In genomic region chr15:51484781-51485180, GRCh38 we compare ENCODE assay signal across 22 cellular contexts.
"Had no signal": no experiment of that assay in that cellular context is flagged by ENCODE, and none has a peak within 500 bp of the region (broad histone marks: within the 10 kb centered on the region; RNA-seq: fewer than 3 reads in every experiment).

No MANE protein-coding gene starts in this region.

- H3K4me3 ChIP-seq: esophagus squamous epithelium, gastrocnemius medialis, left ventricle myocardium inferior, mucosa of descending colon, sigmoid colon, stomach, thyroid gland, upper lobe of right lung had no signal

- H3K9me3 ChIP-seq: gastrocnemius medialis, thyroid gland had no signal

- ATAC-seq: activated CD8-positive, alpha-beta T cell treated with anti-CD3 and anti-CD28 coated beads for 36 hours; activated T-cell treated with anti-CD3 and anti-CD28 coated beads, Interleukin-2, amount 50 U/mL, for 4 hours; activated T-helper 17 cell treated with anti-CD3 and anti-CD28 coated beads, Interleukin-2, amount 50 U/mL, for 72 hours; gastrocnemius medialis; mucosa of descending colon; stimulated activated memory B cell treated with anti-CD40 and anti-IgM and Interleukin-4, amounts not matched to agents 10 μg/mL and 1 μg/mL and 100 μg/mL, for 72 hours had no signal

- H3K4me1 ChIP-seq: esophagus squamous epithelium, gastrocnemius medialis, left ventricle myocardium inferior, sigmoid colon, stomach, thyroid gland, upper lobe of right lung had no signal

- FAIRE-seq: small intestine had no signal

- DNase-seq: activated B cell treated with CpG ODN at 0.5 μM for 24 hours; activated CD4-positive, alpha-beta T cell treated with anti-CD3 and anti-CD28 coated beads, Interleukin-2, amount 50 U/mL, for 1 hour; activated CD8-positive, alpha-beta T cell treated with anti-CD3 and anti-CD28 coated beads for 36 hours; activated gamma-delta T cell treated with Interleukin-2 at 50 U/mL for 16 hours; activated naive CD4-positive, alpha-beta T cell treated with anti-CD3 and anti-CD28 coated beads, Interleukin-2, amount 50 U/mL, for 16 hours; activated T-cell treated with anti-CD3 and anti-CD28 coated beads, Interleukin-2, amount 50 U/mL, for 4 hours; amniotic stem cell; caudate nucleus; esophagus squamous epithelium; gastrocnemius medialis; glutamatergic neuron; left ventricle myocardium inferior; mucosa of descending colon; retina; sigmoid colon; small intestine; stimulated activated CD4-positive, alpha-beta T cell treated with anti-CD3 and anti-CD28 coated beads, Interleukin-4, amount 100 ng/mL, for 24 hours; stomach; thyroid gland; upper lobe of right lung had no signal

- H3K27ac ChIP-seq: esophagus squamous epithelium, gastrocnemius medialis, left ventricle myocardium inferior, sigmoid colon, stomach, thyroid gland, upper lobe of right lung had no signal

- H3K27me3 ChIP-seq: esophagus squamous epithelium, gastrocnemius medialis, sigmoid colon, stomach, thyroid gland, upper lobe of right lung had no signal
